In the genomic region with DNA sequence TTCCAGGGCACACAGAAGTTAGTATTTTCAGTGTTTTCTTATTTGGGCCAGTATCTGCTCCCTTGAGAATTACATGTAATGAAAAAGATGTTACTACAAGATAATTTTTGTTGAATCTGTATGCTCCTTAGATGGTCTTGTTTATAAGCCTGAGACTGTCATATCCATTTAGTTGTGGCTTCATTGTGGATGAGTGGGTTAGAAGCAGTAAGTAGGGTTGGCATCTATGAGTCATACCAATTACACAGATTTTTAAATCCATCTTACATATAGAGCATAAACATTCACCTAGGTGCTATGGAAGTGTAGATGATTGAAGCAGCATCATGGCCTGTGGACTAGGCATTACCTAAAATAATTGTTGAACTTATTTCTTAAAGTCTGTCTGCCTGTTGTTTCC, we compare ENCODE assay signal across 24 cellular contexts. TPM values are rescaled to one million over a fixed set of nuclear protein-coding genes. Genes with fewer than 3 reads are reported as not detected.
DNase-seq lines count a peak whose midpoint lies in the region; ATAC-seq lines count a peak whose summit lies in the region.
"Had no signal": no experiment of that assay in that cellular context is flagged by ENCODE, and none has a peak within 500 bp of the region (broad histone marks: within the 10 kb centered on the region; RNA-seq: fewer than 3 reads in every experiment).

No MANE protein-coding gene starts in this region.

- ATAC-seq in activated naive CD8-positive, alpha-beta T cell treated with anti-CD3 and anti-CD28 coated beads, Interleukin-2, amount 50 U/mL, for 24 hours, result peak; percentile 61
- no peak for ATAC-seq in T-cell (replicated peaks in 1 of 4)
- ATAC-seq: upper lobe of right lung had no signal

- H3K4me2 ChIP-seq in mesenchymal stem cell (ENCODE audit: low read length, poor library complexity, severe bottlenecking), result no peak overlapping the region

- no peak overlapping the region for H3K4me3 ChIP-seq in mesenchymal stem cell (ENCODE audit: insufficient read depth in 1 of 2, low read depth in 1 of 2, low read length in 2 of 2)
- H3K4me3 ChIP-seq: MG63, spleen, upper lobe of right lung had no signal

- no peak overlapping the region for H4K91ac ChIP-seq in mesenchymal stem cell (ENCODE audit: low read length)

- no peak overlapping the region for H3K18ac ChIP-seq in mesenchymal stem cell (ENCODE audit: low read depth in 1 of 2, low read length in 2 of 2)

- no peak overlapping the region for H3K4ac ChIP-seq in mesenchymal stem cell (ENCODE audit: low read depth in 1 of 2, low read length in 2 of 2)

- H2BK5ac ChIP-seq in mesenchymal stem cell (ENCODE audit: low read depth, low read length, poor library complexity, severe bottlenecking), result no peak overlapping the region

- H3K4me1 Mint-ChIP-seq in T-helper 1 cell treated with Interleukin-12 subunit alpha and Interleukin-12 subunit beta and Interleukin-4 antibody, amounts not matched to agents 30 μg/mL and 1 μg/mL, for 36 hours (ENCODE audit: low read depth), result peaks cover 4% of the 10 kb centered on the region
- peaks cover 9% of the 10 kb centered on the region for H3K4me1 Mint-ChIP-seq in activated naive CD8-positive, alpha-beta T cell treated with anti-CD3 and anti-CD28 coated beads, Interleukin-2, amount 50 U/mL, for 24 hours
- no peaks in the 10 kb centered on the region for H3K4me1 Mint-ChIP-seq in T-cell
- H3K4me1 Mint-ChIP-seq: B cell had no signal

- peaks cover 3% of the 10 kb centered on the region for H3K9me3 Mint-ChIP-seq in T-helper 1 cell treated with Interleukin-12 subunit alpha and Interleukin-12 subunit beta and Interleukin-4 antibody, amounts not matched to agents 30 μg/mL and 1 μg/mL, for 36 hours
- H3K9me3 Mint-ChIP-seq in activated naive CD8-positive, alpha-beta T cell treated with anti-CD3 and anti-CD28 coated beads, Interleukin-2, amount 50 U/mL, for 24 hours, result no peaks in the 10 kb centered on the region
- H3K9me3 Mint-ChIP-seq in T-cell, result no peaks in the 10 kb centered on the region

- no peak overlapping the region for H4K8ac ChIP-seq in mesenchymal stem cell (ENCODE audit: low read length)

- H3K9ac ChIP-seq in mesenchymal stem cell (ENCODE audit: low read length), result no peak overlapping the region

- no peaks in the 10 kb centered on the region for H3K27me3 Mint-ChIP-seq in T-helper 1 cell treated with Interleukin-12 subunit alpha and Interleukin-12 subunit beta and Interleukin-4 antibody, amounts not matched to agents 30 μg/mL and 1 μg/mL, for 36 hours (ENCODE audit: low read depth)
- H3K27me3 Mint-ChIP-seq in activated naive CD8-positive, alpha-beta T cell treated with anti-CD3 and anti-CD28 coated beads, Interleukin-2, amount 50 U/mL, for 24 hours, result no peaks in the 10 kb centered on the region
- H3K27me3 Mint-ChIP-seq in T-cell, result no peaks in the 10 kb centered on the region
- H3K27me3 Mint-ChIP-seq: activated T-cell treated with anti-CD3 and anti-CD28 coated beads, Interleukin-2, amount 50 U/mL, for 24 hours; B cell had no signal

- H3K23ac ChIP-seq in mesenchymal stem cell (ENCODE audit: low read length in 2 of 2), result no peak overlapping the region

- peaks cover 31% of the 10 kb centered on the region for H3K36me3 Mint-ChIP-seq in T-helper 1 cell treated with Interleukin-12 subunit alpha and Interleukin-12 subunit beta and Interleukin-4 antibody, amounts not matched to agents 30 μg/mL and 1 μg/mL, for 36 hours (ENCODE audit: low read depth)
- H3K36me3 Mint-ChIP-seq in activated naive CD8-positive, alpha-beta T cell treated with anti-CD3 and anti-CD28 coated beads, Interleukin-2, amount 50 U/mL, for 24 hours (ENCODE audit: low read depth), result peaks cover 31% of the 10 kb centered on the region
- H3K36me3 Mint-ChIP-seq in T-cell, result peaks cover 55% of the 10 kb centered on the region

- H3K27me3 ChIP-seq in mesenchymal stem cell (ENCODE audit: control insufficient read depth in 1 of 2, insufficient read depth in 1 of 2, low read length in 2 of 2), result no peaks in the 10 kb centered on the region
- H3K27me3 ChIP-seq: MG63, spleen, upper lobe of right lung had no signal

- H2AK5ac ChIP-seq in mesenchymal stem cell (ENCODE audit: low read length, severe bottlenecking), result no peak overlapping the region

- no peak overlapping the region for H2BK120ac ChIP-seq in mesenchymal stem cell (ENCODE audit: low read depth, low read length)

- H3K36me3 ChIP-seq in mesenchymal stem cell (ENCODE audit: control insufficient read depth in 1 of 2, insufficient read depth in 2 of 2, low read depth in 1 of 2, low read length in 2 of 2), result peaks cover 3 to 84% of the 10 kb centered on the region in 2 experiments

- no peak overlapping the region for H2AFZ ChIP-seq in mesenchymal stem cell (ENCODE audit: low read depth, low read length)

- H3K79me1 ChIP-seq in mesenchymal stem cell (replicated peaks; ENCODE audit: low read length, poor library complexity, severe bottlenecking), result peaks cover 3% of the 10 kb centered on the region

- no peak overlapping the region for H3K27ac ChIP-seq in mesenchymal stem cell (ENCODE audit: low read length, poor library complexity, severe bottlenecking)
- no peak overlapping the region for H3K27ac ChIP-seq in caudate nucleus (ENCODE audit: low read depth, low read length)
- H3K27ac ChIP-seq: 22Rv1, spleen, upper lobe of right lung, VCaP had no signal

- no peak overlapping the region for H2BK12ac ChIP-seq in mesenchymal stem cell (ENCODE audit: low read length in 2 of 2)

- peaks cover 1% of the 10 kb centered on the region for H3K9me3 ChIP-seq in mesenchymal stem cell (ENCODE audit: control insufficient read depth, low read length)
- H3K9me3 ChIP-seq: MG63, spleen, upper lobe of right lung had no signal

- POLR2A ChIA-PET in T-cell (lab: Charles Lee), result no interaction called here

- no peak overlapping the region for H3K4me3 Mint-ChIP-seq in T-helper 1 cell treated with Interleukin-12 subunit alpha and Interleukin-12 subunit beta and Interleukin-4 antibody, amounts not matched to agents 30 μg/mL and 1 μg/mL, for 36 hours
- H3K4me3 Mint-ChIP-seq in activated naive CD8-positive, alpha-beta T cell treated with anti-CD3 and anti-CD28 coated beads, Interleukin-2, amount 50 U/mL, for 24 hours, result no peak overlapping the region
- no peak overlapping the region for H3K4me3 Mint-ChIP-seq in T-cell
- H3K4me3 Mint-ChIP-seq: activated T-cell treated with anti-CD3 and anti-CD28 coated beads, Interleukin-2, amount 50 U/mL, for 24 hours; B cell had no signal

- DNase-seq in T-helper 1 cell, result no peak
- DNase-seq in HT1080 (ENCODE audit: low read depth), result peak; percentile 50
- DNase-seq in activated naive CD8-positive, alpha-beta T cell treated with anti-CD3 and anti-CD28 coated beads, Interleukin-2, amount 50 U/mL, for 24 hours, result no peak
- peak; percentile 5 for DNase-seq in mesenchymal stem cell
- DNase-seq in NCI-H510A (lab: John Stamatoyannopoulos, UW), result no peak
- no peak for DNase-seq in caudate nucleus (lab: John Stamatoyannopoulos, UW)
- DNase-seq in T-cell, result no peak
- DNase-seq: activated CD4-positive, alpha-beta T cell treated with anti-CD3 and anti-CD28 coated beads, Interleukin-2, amount 50 U/mL, for 48 hours; activated T-cell treated with anti-CD3 and anti-CD28 coated beads, Interleukin-2, amount 50 U/mL, for 24 hours; DND-41; hypothalamus; islet precursor cell; MG63; NCI-H1436 treated with DMSO at 0.1 percent for 48 hours; NCI-H2171; NCI-H69; SIG-M5; spleen; stimulated activated CD4-positive, alpha-beta T cell treated with anti-CD3 and anti-CD28 coated beads, Interleukin-4, amount 100 ng/mL, for 24 hours; upper lobe of right lung had no signal

- no peaks in the 10 kb centered on the region for H3K4me1 ChIP-seq in mesenchymal stem cell (ENCODE audit: control insufficient read depth, insufficient read depth, low read depth, low read length)
- H3K4me1 ChIP-seq: spleen, upper lobe of right lung had no signal

- H3K27ac Mint-ChIP-seq in T-helper 1 cell treated with Interleukin-12 subunit alpha and Interleukin-12 subunit beta and Interleukin-4 antibody, amounts not matched to agents 30 μg/mL and 1 μg/mL, for 36 hours, result peak overlapping the region; percentile 20
- no peak overlapping the region for H3K27ac Mint-ChIP-seq in activated naive CD8-positive, alpha-beta T cell treated with anti-CD3 and anti-CD28 coated beads, Interleukin-2, amount 50 U/mL, for 24 hours
- no peak overlapping the region for H3K27ac Mint-ChIP-seq in T-cell
- H3K27ac Mint-ChIP-seq: activated T-cell treated with anti-CD3 and anti-CD28 coated beads, Interleukin-2, amount 50 U/mL, for 24 hours; B cell had no signal

- no peak overlapping the region for H3K14ac ChIP-seq in mesenchymal stem cell (ENCODE audit: low read length in 2 of 2)

- CTCF ChIA-PET in T-cell (lab: Charles Lee), result interaction anchor here in 1 of 2 donors (0.6 to 0.7 kb wide), 2 partner anchors 25 to 128 kb away, joined by 3 to 5 read pairs; no protein-coding TSS in a partner anchor

- no peak overlapping the region for H2BK15ac ChIP-seq in mesenchymal stem cell (ENCODE audit: low read depth, poor library complexity, severe bottlenecking)

RNA-seq across cellular contexts. Expression of gene BAG2, which starts 13.5 kb away (rescaled TPM):
- 13.2 and 14.1 TPM in 2 replicates for total RNA-seq in HT1080 (2014; rRNA removed; shearing (Covaris generic))
- 17.1 and 17.4 TPM in 2 replicates for polyA plus RNA-seq in HT1080 (2015; cell fraction: cytosol; rRNA removed)
- 11.6 and 13.2 TPM in 2 replicates for polyA plus RNA-seq in HT1080 (2015; cell fraction: nucleus; rRNA removed)
- 5.6 TPM for polyA plus RNA-seq in mesenchymal stem cell (2013, experiment 1 of 2)
- polyA plus RNA-seq in mesenchymal stem cell (2013, experiment 2 of 2), result 5.8 TPM
- 1 to 10 TPM; 3.2 to 5.1 (median 3.9) TPM for total RNA-seq in T-cell

Comparison
In these comparisons a context has a peak if more than half of its experiments do, and no peak if none do; other contexts are left out.
1. DNase-seq: peak in HT1080 (single experiment) and mesenchymal stem cell (single experiment); none in T-helper 1 cell (0 of 5), activated naive CD8-positive, alpha-beta T cell treated with anti-CD3 and anti-CD28 coated beads, Interleukin-2, amount 50 U/mL, for 24 hours (single experiment), NCI-H510A (single experiment), caudate nucleus (0 of 61) and T-cell (0 of 34).